Comparison of ENCODE assay signal across 8 cellular contexts in the genomic region with DNA sequence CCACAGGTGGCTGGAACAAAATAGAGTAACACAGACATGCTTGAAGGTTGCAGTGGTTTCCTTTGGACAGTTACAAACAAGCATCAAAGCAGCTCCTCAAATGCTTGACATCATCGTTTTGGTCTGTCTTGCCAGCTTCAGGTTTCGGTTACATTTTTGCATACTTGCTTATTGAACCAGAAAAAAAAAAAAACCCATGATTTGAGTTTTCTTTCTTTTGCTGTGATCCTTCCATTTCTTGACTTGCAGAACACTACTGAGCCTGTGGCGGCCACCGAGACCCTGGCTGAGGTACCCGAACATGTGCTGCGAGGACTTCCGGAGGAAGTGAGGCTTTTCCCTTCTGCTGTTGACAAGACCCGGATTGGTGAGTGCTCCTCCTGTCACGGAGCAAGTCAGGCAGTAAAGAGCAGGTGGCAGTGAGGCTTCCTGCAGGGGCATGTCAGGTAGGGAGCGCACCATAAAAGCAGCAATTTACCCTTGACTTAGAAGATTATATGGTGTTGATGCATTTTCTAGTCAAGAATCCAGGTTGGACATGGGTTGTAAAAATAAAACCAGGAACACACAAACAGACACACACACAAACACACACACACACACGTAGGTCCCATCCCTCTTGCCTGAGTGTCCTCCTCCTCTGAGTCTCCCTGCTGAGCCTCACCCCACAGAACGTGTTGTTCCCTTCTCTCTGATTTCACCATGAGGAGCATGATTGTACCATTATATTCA. TPM values are rescaled to one million over a fixed set of nuclear protein-coding genes. Genes with fewer than 3 reads are reported as not detected.
DNase-seq lines count a peak whose midpoint lies in the region; ATAC-seq lines count a peak whose summit lies in the region.

No MANE protein-coding gene starts in this region.

- H3K36me3 Mint-ChIP-seq in activated CD4-positive, alpha-beta T cell treated with anti-CD3 and anti-CD28 coated beads, Interleukin-2, amount 10 ng/mL, durations not matched to agents 7 days and 5 days (ENCODE audit: low read depth), result peaks cover 21% of the 10 kb centered on the region

- POLR2A ChIA-PET in activated CD4-positive, alpha-beta T cell treated with anti-CD3 and anti-CD28 coated beads, Interleukin-2, amount 10 ng/mL, durations not matched to agents 7 days and 5 days (lab: Charles Lee), result interaction anchor here (0.5 to 1.7 kb wide), 3 partner anchors 14 to 19 kb away, joined by 4 to 7 read pairs (median 5); no protein-coding TSS in a partner anchor

- CTCF ChIA-PET in activated CD4-positive, alpha-beta T cell treated with anti-CD3 and anti-CD28 coated beads, Interleukin-2, amount 10 ng/mL, durations not matched to agents 7 days and 5 days (lab: Charles Lee), result interaction anchor here (1.4 to 2.0 kb wide), 3 partner anchors 10 to 23 kb away, joined by 3 to 6 read pairs (median 5); no protein-coding TSS in a partner anchor

- peak overlapping the region; percentile 78 for H3K4me3 Mint-ChIP-seq in activated CD4-positive, alpha-beta T cell treated with anti-CD3 and anti-CD28 coated beads, Interleukin-2, amount 10 ng/mL, durations not matched to agents 7 days and 5 days

- H3K27me3 Mint-ChIP-seq in activated CD4-positive, alpha-beta T cell treated with anti-CD3 and anti-CD28 coated beads, Interleukin-2, amount 10 ng/mL, durations not matched to agents 7 days and 5 days, result no peaks in the 10 kb centered on the region

- DNase-seq in CD1c-positive myeloid dendritic cell (ENCODE audit: extremely low spot score) (peak; percentile 65), NCI-H82 (lab: John Stamatoyannopoulos, UW) (no peak), NCI-H187 treated with DMSO at 0.1 percent for 48 hours (lab: John Stamatoyannopoulos, UW) (no peak)
- DNase-seq in activated CD4-positive, alpha-beta T cell treated with anti-CD3 and anti-CD28 coated beads, Interleukin-2, amount 10 ng/mL, durations not matched to agents 7 days and 5 days, result peak; percentile 93
- DNase-seq in effector CD8-positive, alpha-beta T cell (lab: John Stamatoyannopoulos, UW), result peak; percentile 67
- peak; percentile 86 for DNase-seq in stimulated activated CD4-positive, alpha-beta T cell treated with anti-CD3 and anti-CD28 coated beads, Interleukin-15, amount 100 ng/mL, for 24 hours

- peaks cover 79% of the 10 kb centered on the region for H3K4me1 Mint-ChIP-seq in activated CD4-positive, alpha-beta T cell treated with anti-CD3 and anti-CD28 coated beads, Interleukin-2, amount 10 ng/mL, durations not matched to agents 7 days and 5 days

- peak overlapping the region; percentile 99 for H3K27ac Mint-ChIP-seq in activated CD4-positive, alpha-beta T cell treated with anti-CD3 and anti-CD28 coated beads, Interleukin-2, amount 10 ng/mL, durations not matched to agents 7 days and 5 days

- ATAC-seq in GM19395 (IDR thresholded peaks at IDR 0.05; ENCODE audit: unreplicated experiment) (peak; percentile 94), HG03521 (IDR thresholded peaks at IDR 0.05; ENCODE audit: unreplicated experiment) (peak; percentile 92)

- H3K9me3 Mint-ChIP-seq in activated CD4-positive, alpha-beta T cell treated with anti-CD3 and anti-CD28 coated beads, Interleukin-2, amount 10 ng/mL, durations not matched to agents 7 days and 5 days, result no peaks in the 10 kb centered on the region

RNA-seq across cellular contexts. Expression of gene PRDM2, which starts 30.9 kb away (rescaled TPM):
- 10 to 100 TPM; 57.7 to 63.1 TPM for total RNA-seq in activated CD4-positive, alpha-beta T cell treated with anti-CD3 and anti-CD28 coated beads, Interleukin-2, amount 10 ng/mL, durations not matched to agents 7 days and 5 days

Comparison
In these comparisons a context has a peak if more than half of its experiments do, and no peak if none do; other contexts are left out.
1. DNase-seq: peak in CD1c-positive myeloid dendritic cell (single experiment), activated CD4-positive, alpha-beta T cell treated with anti-CD3 and anti-CD28 coated beads, Interleukin-2, amount 10 ng/mL, durations not matched to agents 7 days and 5 days (single experiment), effector CD8-positive, alpha-beta T cell (single experiment) and stimulated activated CD4-positive, alpha-beta T cell treated with anti-CD3 and anti-CD28 coated beads, Interleukin-15, amount 100 ng/mL, for 24 hours (single experiment); none in NCI-H82 (single experiment) and NCI-H187 treated with DMSO at 0.1 percent for 48 hours (single experiment).